ENCODE assay signal across 8 cellular contexts in genomic region chr12:121095544-121096198, GRCh38. TPM values are rescaled to one million over a fixed set of nuclear protein-coding genes. Genes with fewer than 3 reads are reported as not detected.
DNase-seq lines count a peak whose midpoint lies in the region; ATAC-seq and TF ChIP-seq lines count a peak whose summit lies in the region.

No MANE protein-coding gene starts in this region.

- peak; percentile 73 for ATAC-seq in HG03066 (IDR thresholded peaks at IDR 0.05; ENCODE audit: low read depth, unreplicated experiment)
- peak; percentile 98 for ATAC-seq in left lung
- no peak for ATAC-seq in GM18873 (IDR thresholded peaks at IDR 0.05; ENCODE audit: low FRiP score, unreplicated experiment)

- peaks cover 0 to 12% of the 10 kb centered on the region in 2 donors for H3K27me3 ChIP-seq in left lung

- peaks cover 1% of the 10 kb centered on the region for H3K36me3 Mint-ChIP-seq in activated CD4-positive, alpha-beta T cell treated with anti-CD3 and anti-CD28 coated beads, Interleukin-2, amount 10 ng/mL, durations not matched to agents 24 days and 14 days (ENCODE audit: low read depth)

- H3K9me3 ChIP-seq in left lung: peaks cover 0 to 16% of the 10 kb centered on the region in 2 donors

- intact Hi-C loops in activated CD4-positive, alpha-beta T cell treated with anti-CD3 and anti-CD28 coated beads, Interleukin-2, amount 10 ng/mL, durations not matched to agents 24 days and 14 days (cut with micrococcal nuclease): loop anchor here (1.0 to 2.0 kb wide), 3 partner anchors 35 to 79 kb away; partner anchors contain the start of gene C12orf43
- intact Hi-C loops in left lung (cut with DNase I): no loop called here

- no peaks in the 10 kb centered on the region for H3K36me3 ChIP-seq in left lung

- H3K27ac ChIP-seq in coronary artery (no peak overlapping the region), left lung (no peak overlapping the region)

- TF ChIP-seq CTCF in coronary artery (IDR thresholded peaks at IDR 0.05) (peak; percentile 79), left lung (IDR thresholded peaks at IDR 0.05) (peak; percentile 78 to 82)

- H3K27ac Mint-ChIP-seq in activated CD4-positive, alpha-beta T cell treated with anti-CD3 and anti-CD28 coated beads, Interleukin-2, amount 10 ng/mL, durations not matched to agents 24 days and 14 days: peak overlapping the region; percentile 81

- H3K4me3 ChIP-seq in coronary artery (peak overlapping the region; percentile 65), left lung (peak overlapping the region in 1 of 2 donors; percentile 23)

- DNase-seq in DMS53 (lab: John Stamatoyannopoulos, UW) (peak; percentile 80), NCI-H460 (ENCODE audit: extremely low read depth, low read depth) (peak; percentile 47), coronary artery (ENCODE audit: low spot score) (no peak), left lung (peak; percentile 70 to 96)
- peak; percentile 94 for DNase-seq in activated CD4-positive, alpha-beta T cell treated with anti-CD3 and anti-CD28 coated beads, Interleukin-2, amount 10 ng/mL, durations not matched to agents 24 days and 14 days
- peak; percentile 83 for DNase-seq in stimulated activated CD4-positive, alpha-beta T cell treated with anti-CD3 and anti-CD28 coated beads, Interleukin-1b, Interleukin-23, amount 100 ng/mL, for 48 hours

- peaks cover 12% of the 10 kb centered on the region for H3K9me3 Mint-ChIP-seq in activated CD4-positive, alpha-beta T cell treated with anti-CD3 and anti-CD28 coated beads, Interleukin-2, amount 10 ng/mL, durations not matched to agents 24 days and 14 days

- H3K4me1 Mint-ChIP-seq in activated CD4-positive, alpha-beta T cell treated with anti-CD3 and anti-CD28 coated beads, Interleukin-2, amount 10 ng/mL, durations not matched to agents 24 days and 14 days: peaks cover 32% of the 10 kb centered on the region

- peaks cover 14% of the 10 kb centered on the region for H3K27me3 Mint-ChIP-seq in activated CD4-positive, alpha-beta T cell treated with anti-CD3 and anti-CD28 coated beads, Interleukin-2, amount 10 ng/mL, durations not matched to agents 24 days and 14 days

- H3K4me3 Mint-ChIP-seq in activated CD4-positive, alpha-beta T cell treated with anti-CD3 and anti-CD28 coated beads, Interleukin-2, amount 10 ng/mL, durations not matched to agents 24 days and 14 days: peak overlapping the region; percentile 87

- peaks cover 2 to 15% of the 10 kb centered on the region in 2 donors for H3K4me1 ChIP-seq in left lung

RNA-seq across cellular contexts. Expression of gene P2RX7, which starts 37.0 kb away (rescaled TPM):
- total RNA-seq in NCI-H460 (2014; rRNA removed; shearing (Covaris generic)): 0.55 and 1.2 TPM in 2 replicates
- 0.69 and 0.95 TPM in 2 replicates for polyA plus RNA-seq in NCI-H460 (2014; cell fraction: nucleus; rRNA removed)
- 6.2 and 7.0 TPM in 2 replicates for total RNA-seq in activated CD4-positive, alpha-beta T cell treated with anti-CD3 and anti-CD28 coated beads, Interleukin-2, amount 10 ng/mL, durations not matched to agents 24 days and 14 days
- 10 to 100 TPM; 11.6 to 25.6 TPM for total RNA-seq in left lung

RNA-seq across cellular contexts. Expression of gene OASL, which starts 56.6 kb away (rescaled TPM):
- total RNA-seq in NCI-H460 (2014; rRNA removed; shearing (Covaris generic)): 0.17 TPM in 1 of 2 replicates, not detected in the other
- polyA plus RNA-seq in NCI-H460 (2014; cell fraction: nucleus; rRNA removed): not detected in 2 replicates
- total RNA-seq in activated CD4-positive, alpha-beta T cell treated with anti-CD3 and anti-CD28 coated beads, Interleukin-2, amount 10 ng/mL, durations not matched to agents 24 days and 14 days: 2.9 and 3.0 TPM in 2 replicates
- total RNA-seq in left lung: 10 to 100 TPM in 1 of 2 donors, 1 to 10 TPM in 1; 4.8 to 11.9 TPM
